8 cellular contexts compared by ENCODE assay signal in genomic region chr1:159780583-159781582, GRCh38. TPM values are rescaled to one million over a fixed set of nuclear protein-coding genes. Genes with fewer than 3 reads are reported as not detected.
DNase-seq lines count a peak whose midpoint lies in the region; ATAC-seq and TF ChIP-seq lines count a peak whose summit lies in the region.

Gene DUSP23, plus strand, starts transcription at chr1:159780962. Its CDS starts 139 bp downstream, at chr1:159781101.

- H3K4me1 ChIP-seq in BE2C = peaks cover 4% of the 10 kb centered on the region

- H3K9me3 ChIP-seq in BE2C = no peaks in the 10 kb centered on the region

- no peaks in the 10 kb centered on the region for H3K36me3 ChIP-seq in BE2C

- H3K27me3 ChIP-seq in BE2C = no peaks in the 10 kb centered on the region

- TF ChIP-seq CTCF in BE2C (IDR thresholded peaks at IDR 0.05; ENCODE audit: low read depth, low read length) = no peak

- ATAC-seq in GM18498 (IDR thresholded peaks at IDR 0.05; ENCODE audit: unreplicated experiment) (peak; percentile 99), HG02885 (IDR thresholded peaks at IDR 0.05; ENCODE audit: poor library complexity, unreplicated experiment) (peak; percentile 99)

- DNase-seq in NCI-H187 treated with DMSO at 0.1 percent for 48 hours (lab: John Stamatoyannopoulos, UW) = peak; percentile 100
- peak; percentile 93 for DNase-seq in T1000 (lab: John Stamatoyannopoulos, UW)
- peak; percentile 99 for DNase-seq in astrocyte of the hippocampus (ENCODE audit: low read depth, low spot score)
- peak; percentile 98 for DNase-seq in hepatic stellate cell (ENCODE audit: low spot score)
- DNase-seq in renal cortical epithelial cell (ENCODE audit: low read depth) = peak; percentile 96
- DNase-seq in BE2C = no peak

- no peak within 1 kb of the TSS for H3K4me3 ChIP-seq in BE2C (ENCODE audit: low read depth, low read length)

RNA-seq across cellular contexts. Expression of gene DUSP23, which starts in this region (rescaled TPM):
- total RNA-seq in renal cortical epithelial cell = 34.0 and 69.3 TPM in 2 replicates
- polyA plus RNA-seq in BE2C (2012; ENCODE audit: insufficient read depth, insufficient read length, low read depth) = not detected
